ENCODE assay signal across 8 cellular contexts in genomic region chr19:18280247-18281081, GRCh38. TPM values are rescaled to one million over a fixed set of nuclear protein-coding genes. Genes with fewer than 3 reads are reported as not detected.
DNase-seq lines count a peak whose midpoint lies in the region; ATAC-seq and TF ChIP-seq lines count a peak whose summit lies in the region.

No MANE protein-coding gene starts in this region.

- H3K36me3 ChIP-seq in colonic mucosa, result peaks cover 3% of the 10 kb centered on the region

- peak; percentile 68 for DNase-seq in G401 (ENCODE audit: low spot score)
- peak; percentile 54 for DNase-seq in NCI-H345 treated with DMSO at 0.1 percent for 48 hours (lab: John Stamatoyannopoulos, UW; ENCODE audit: unreplicated experiment)
- DNase-seq in activated CD4-positive, alpha-beta T cell treated with anti-CD3 and anti-CD28 coated beads for 4 hours, result peak; percentile 67 to 83
- DNase-seq in colonic mucosa, result peak; percentile 81
- DNase-seq in left kidney (ENCODE audit: low read depth, low spot score), result peak; percentile 87
- peak; percentile 58 to 60 for DNase-seq in stimulated activated CD4-positive, alpha-beta T cell treated with anti-CD3 and anti-CD28 coated beads, Interleukin-2, amount 100 ng/mL, for 48 hours

- H3K27me3 ChIP-seq in colonic mucosa, result no peaks in the 10 kb centered on the region

- in situ Hi-C loops in G401 (cut with HindIII; ENCODE audit: low sequenced_read_pairs), result no loop called here

- ATAC-seq in HG02623 (IDR thresholded peaks at IDR 0.05; ENCODE audit: unreplicated experiment) (peak; percentile 10), GM18519 (IDR thresholded peaks at IDR 0.05; ENCODE audit: low FRiP score, unreplicated experiment) (no peak)

- peak overlapping the region; percentile 83 for H3K4me3 ChIP-seq in colonic mucosa

- H3K9me3 ChIP-seq in colonic mucosa, result no peaks in the 10 kb centered on the region

- intact Hi-C loops in colonic mucosa (cut with DNase I), result no loop called here

- peak overlapping the region; percentile 97 for H3K27ac ChIP-seq in colonic mucosa

- H3K9ac ChIP-seq in colonic mucosa (ENCODE audit: low read depth in 2 of 2, low read length in 2 of 2), result peak overlapping the region; percentile 99 to 100

- TF ChIP-seq CTCF in colonic mucosa (IDR thresholded peaks at IDR 0.05), result no peak

- H3K4me1 ChIP-seq in colonic mucosa, result peaks cover 25% of the 10 kb centered on the region

RNA-seq across cellular contexts. Expression of gene JUND, which starts 1.0 kb away (rescaled TPM):
- total RNA-seq in G401 (2014; rRNA removed; shearing (Covaris generic)), result 263 and 286 TPM in 2 replicates
- 100 to 1,000 TPM; 177 to 418 TPM for total RNA-seq in colonic mucosa

RNA-seq across cellular contexts. Expression of gene IQCN, which starts 6.2 kb away (rescaled TPM):
- 0.37 and 0.47 TPM in 2 replicates for total RNA-seq in G401 (2014; rRNA removed; shearing (Covaris generic))
- 1 to 10 TPM; 1.7 to 3.0 TPM for total RNA-seq in colonic mucosa

RNA-seq across cellular contexts. Expression of gene LSM4, which starts 42.4 kb away (rescaled TPM):
- total RNA-seq in G401 (2014; rRNA removed; shearing (Covaris generic)), result 539 and 749 TPM in 2 replicates
- 100 to 1,000 TPM; 128 to 308 TPM for total RNA-seq in colonic mucosa

RNA-seq across cellular contexts. Expression of gene PDE4C, which starts 54.2 kb away (rescaled TPM):
- 11.1 and 17.0 TPM in 2 replicates for total RNA-seq in G401 (2014; rRNA removed; shearing (Covaris generic))
- 1 to 10 TPM; 2.1 TPM for total RNA-seq in colonic mucosa

RNA-seq across cellular contexts. Expression of gene PGPEP1, which starts 59.9 kb away (rescaled TPM):
- total RNA-seq in G401 (2014; rRNA removed; shearing (Covaris generic)), result 6.5 and 14.1 TPM in 2 replicates
- total RNA-seq in colonic mucosa, result 10 to 100 TPM; 62.6 to 99.0 TPM
